Comparison of ENCODE assay signal across 18 cellular contexts in genomic region chr2:209687261-209687660, GRCh38.
A peak's percentile ranks its signal among the peaks of the same experiment; 100 is the strongest.
DNase-seq lines count a peak whose midpoint lies in the region; TF ChIP-seq lines count a peak whose summit lies in the region.
"Had no signal": no experiment of that assay in that cellular context is flagged by ENCODE, and none has a peak within 500 bp of the region (broad histone marks: within the 10 kb centered on the region; RNA-seq: fewer than 3 reads in every experiment).

No MANE protein-coding gene starts in this region.

- H3K14ac ChIP-seq in neuronal stem cell (ENCODE audit: low read length): peak overlapping the region; percentile 56

- CTCF ChIA-PET in A673 (lab: Charles Lee): no interaction called here

- peak overlapping the region; percentile 52 for H3K18ac ChIP-seq in neuronal stem cell (ENCODE audit: low read length)

- no peaks in the 10 kb centered on the region for H3K27me3 ChIP-seq in adipocyte (replicated peaks; ENCODE audit: control insufficient read depth, insufficient read depth, low read length)
- no peaks in the 10 kb centered on the region for H3K27me3 ChIP-seq in neuronal stem cell (ENCODE audit: control insufficient read depth in 3 of 3, insufficient read depth in 3 of 3, low read depth in 1 of 3, low read length in 3 of 3)
- peaks cover 15% of the 10 kb centered on the region for H3K27me3 ChIP-seq in A673 (replicated peaks; ENCODE audit: insufficient read depth, low read depth, low read length, poor library complexity)
- H3K27me3 ChIP-seq: BLaER1 treated with 17β-estradiol and CSF1 and Interleukin-3, amounts not matched to agents 10 nM and 100 nM had no signal

- POLR2A ChIA-PET in A673 (lab: Charles Lee; ENCODE audit: low non-redundant PET): no interaction called here

- no peak overlapping the region for H3K9ac ChIP-seq in adipocyte (ENCODE audit: low read length)
- H3K9ac ChIP-seq in neuronal stem cell (ENCODE audit: low read depth, low read length, poor library complexity): no peak overlapping the region
- H3K9ac ChIP-seq: BLaER1 treated with 17β-estradiol and CSF1 and Interleukin-3, amounts not matched to agents 10 nM and 100 nM had no signal

- no peak overlapping the region for H3K4ac ChIP-seq in neuronal stem cell (ENCODE audit: low read length)

- H3K27ac ChIP-seq in neuronal stem cell (replicated peaks; ENCODE audit: low read length) (peak overlapping the region; percentile 5), A673 (ENCODE audit: low read depth, low read length, poor library complexity, severe bottlenecking) (no peak overlapping the region)
- H3K27ac ChIP-seq: 22Rv1; BLaER1 treated with 17β-estradiol and CSF1 and Interleukin-3, amounts not matched to agents 10 nM and 100 nM; HL-60 had no signal

- intact Hi-C loops in A673 (cut with micrococcal nuclease; ENCODE audit: unreplicated experiment): no loop called here

- H3K4me3 ChIP-seq in adipocyte (ENCODE audit: low read length) (no peak overlapping the region), fibroblast of mammary gland (ENCODE audit: control insufficient read depth, low read depth, low read length) (no peak overlapping the region), neuronal stem cell (ENCODE audit: low read length in 2 of 2) (no peak overlapping the region), A673 (ENCODE audit: low read depth, low read length, poor library complexity, severe bottlenecking) (no peak overlapping the region)
- H3K4me3 ChIP-seq: BLaER1 treated with 17β-estradiol and CSF1 and Interleukin-3, amounts not matched to agents 10 nM and 100 nM had no signal

- no CpG with 5 or more reads among the region's 5 CpGs for WGBS in neuronal stem cell (ENCODE audit: extremely low coverage in 2 of 2, insufficient read length in 2 of 2, insufficient replicate concordance in 1 of 2), 2 donors

- peak overlapping the region; percentile 46 for H2BK12ac ChIP-seq in neuronal stem cell (ENCODE audit: low read length)

- peak overlapping the region; percentile 49 for H2BK15ac ChIP-seq in neuronal stem cell (ENCODE audit: low read length)

- no peak overlapping the region for H4K91ac ChIP-seq in neuronal stem cell (ENCODE audit: low read depth, low read length, poor library complexity)

- BruUV-seq in A673 (replicated peaks; lab: Mats Ljungman, UMichigan): no TSS peak

- H3K36me3 ChIP-seq in adipocyte (ENCODE audit: control insufficient read depth, insufficient read depth, low read length, severe bottlenecking): no peaks in the 10 kb centered on the region
- peaks cover 18 to 99% of the 10 kb centered on the region in 2 donors for H3K36me3 ChIP-seq in neuronal stem cell (replicated peaks in 1 of 2; ENCODE audit: control insufficient read depth in 2 of 2, insufficient read depth in 2 of 2, low read length in 2 of 2)
- H3K36me3 ChIP-seq in A673 (ENCODE audit: insufficient read depth, low read length, poor library complexity, severe bottlenecking): no peaks in the 10 kb centered on the region
- H3K36me3 ChIP-seq: BLaER1 treated with 17β-estradiol and CSF1 and Interleukin-3, amounts not matched to agents 10 nM and 100 nM had no signal

- no peak overlapping the region for H2BK120ac ChIP-seq in neuronal stem cell (ENCODE audit: low read depth, low read length)

- peaks cover 3% of the 10 kb centered on the region for H3K79me1 ChIP-seq in neuronal stem cell (ENCODE audit: low read depth, low read length)

- peak overlapping the region; percentile 73 for H3K23ac ChIP-seq in neuronal stem cell (ENCODE audit: low read depth, low read length, poor library complexity)

- H2BK5ac ChIP-seq in neuronal stem cell (ENCODE audit: low read length): peak overlapping the region; percentile 90

- no peak overlapping the region for H2AK5ac ChIP-seq in neuronal stem cell (ENCODE audit: low read depth, low read length)

- H3K9me3 ChIP-seq in adipocyte (ENCODE audit: control insufficient read depth, low read length) (no peaks in the 10 kb centered on the region), neuronal stem cell (replicated peaks in 1 of 2; ENCODE audit: control insufficient read depth in 2 of 2, insufficient read depth in 1 of 2, low read depth in 1 of 2, low read length in 2 of 2) (peaks cover 5 to 20% of the 10 kb centered on the region in 2 donors), A673 (ENCODE audit: low read depth, low read length, poor library complexity, severe bottlenecking) (no peaks in the 10 kb centered on the region)
- H3K9me3 ChIP-seq: BLaER1 treated with 17β-estradiol and CSF1 and Interleukin-3, amounts not matched to agents 10 nM and 100 nM had no signal

- TF ChIP-seq CTCF in fibroblast of mammary gland (conservative IDR thresholded peaks at IDR 0.05; ENCODE audit: control insufficient read depth, insufficient read depth, low read depth, low read length) (no peak), A673 (conservative IDR thresholded peaks at IDR 0.05; ENCODE audit: low read depth, low read length) (no peak)

- no peak overlapping the region for H4K8ac ChIP-seq in neuronal stem cell (ENCODE audit: low read depth, low read length)

- DNase-seq in NCI-H82 (lab: John Stamatoyannopoulos, UW) (peak; percentile 8), NCI-H82 treated with DMSO at 0.1 percent for 48 hours (lab: John Stamatoyannopoulos, UW; ENCODE audit: unreplicated experiment) (no peak), adipocyte (ENCODE audit: low read depth) (peak; percentile 49), fibroblast of mammary gland (ENCODE audit: low read depth) (peak; percentile 33), neuronal stem cell (ENCODE audit: low spot score) (no peak), NCI-H2171 (lab: John Stamatoyannopoulos, UW) (no peak), DMS 273 (lab: John Stamatoyannopoulos, UW; ENCODE audit: unreplicated experiment) (no peak), A673 (ENCODE audit: low spot score) (no peak)
- DNase-seq: MV-4-11, NCI-H1417 treated with DMSO at 0.1 percent for 48 hours, NCI-H1930, NCI-H446, NCI-H69, OCI-M1, RPMI8226 had no signal

- no peak overlapping the region for H3K4me2 ChIP-seq in neuronal stem cell (ENCODE audit: insufficient read depth, low read length, poor library complexity, severe bottlenecking)
- H3K4me2 ChIP-seq: BLaER1 treated with 17β-estradiol and CSF1 and Interleukin-3, amounts not matched to agents 10 nM and 100 nM had no signal

- H3K4me1 ChIP-seq in adipocyte (ENCODE audit: control insufficient read depth, insufficient read depth, low read length): peaks cover 21% of the 10 kb centered on the region
- H3K4me1 ChIP-seq in neuronal stem cell (ENCODE audit: control insufficient read depth in 2 of 2, insufficient read depth in 1 of 2, low read depth in 1 of 2, low read length in 2 of 2): peaks cover 7% of the 10 kb centered on the region in 2 donors
- no peaks in the 10 kb centered on the region for H3K4me1 ChIP-seq in A673 (ENCODE audit: insufficient read depth, low read length, poor library complexity, severe bottlenecking)
- H3K4me1 ChIP-seq: BLaER1 treated with 17β-estradiol and CSF1 and Interleukin-3, amounts not matched to agents 10 nM and 100 nM had no signal

- no peak overlapping the region for H2AFZ ChIP-seq in neuronal stem cell (ENCODE audit: low read length)

Comparison
In these comparisons a context has a peak if more than half of its experiments do, and no peak if none do; other contexts are left out.
1. DNase-seq: peak in NCI-H82 (single experiment), adipocyte (single experiment) and fibroblast of mammary gland (single experiment); none in NCI-H82 treated with DMSO at 0.1 percent for 48 hours (single experiment), neuronal stem cell (single experiment), NCI-H2171 (single experiment), DMS 273 (single experiment) and A673 (single experiment).